In the genomic region with DNA sequence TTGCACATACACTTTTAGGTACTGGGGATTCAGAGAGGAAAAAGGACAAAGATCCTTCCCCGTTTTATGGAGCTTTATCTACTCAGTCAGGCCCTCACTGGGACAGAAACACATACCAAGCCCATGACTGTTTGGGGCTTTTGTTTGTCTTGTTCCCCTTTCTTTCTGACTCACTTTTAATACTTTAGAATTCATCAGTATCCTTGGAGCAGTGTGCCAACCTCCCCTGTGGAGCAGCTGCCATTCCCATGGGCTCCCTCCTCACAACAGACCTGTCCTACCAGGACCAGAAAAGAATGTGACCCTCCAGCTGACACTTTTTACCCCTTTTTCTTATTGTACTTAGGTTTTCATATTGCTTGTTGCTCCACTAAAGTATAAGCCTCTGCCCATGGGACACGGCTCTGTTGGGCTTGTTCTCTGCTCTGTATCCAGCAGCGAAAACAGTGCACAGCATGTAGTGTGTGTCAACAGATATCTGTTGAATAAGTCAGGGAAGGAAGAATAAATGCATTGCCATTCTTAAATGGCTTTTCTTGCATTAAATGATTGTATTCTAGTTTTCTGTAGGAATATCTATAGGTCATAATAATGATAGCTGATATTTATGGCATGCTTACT, we compare ENCODE assay signal across 12 cellular contexts.
A peak's percentile ranks its signal among the peaks of the same experiment; 100 is the strongest.
DNase-seq lines count a peak whose midpoint lies in the region; TF ChIP-seq lines count a peak whose summit lies in the region.
"Had no signal": no experiment of that assay in that cellular context is flagged by ENCODE, and none has a peak within 500 bp of the region (broad histone marks: within the 10 kb centered on the region; RNA-seq: fewer than 3 reads in every experiment).

No MANE protein-coding gene starts in this region.

- in situ Hi-C loops in astrocyte of the cerebellum (cut with HindIII; ENCODE audit: low sequenced_read_pairs): no loop called here

- peaks cover 0 to 4% (median 0%) of the 10 kb centered on the region in 4 donors for H3K4me1 ChIP-seq in esophagus muscularis mucosa

- H3K27ac Mint-ChIP-seq in progenitor cell of endocrine pancreas: no peak overlapping the region
- no peak overlapping the region for H3K27ac Mint-ChIP-seq in activated T-helper 1 cell treated with anti-CD3 and anti-CD28 coated beads, Interleukin-12 subunit alpha, Interleukin-12 subunit beta, Interleukin-2, Interleukin-4 antibody, amounts not matched to agents 30 ng/mL and 10 ng/mL and 1 ng/mL, durations not matched to agents 14 hours and 24 hours and 36 hours
- H3K27ac Mint-ChIP-seq: activated CD4-positive, alpha-beta memory T cell treated with anti-CD3 and anti-CD28 coated beads, Interleukin-2, amount 10 ng/mL, durations not matched to agents 7 days and 5 days had no signal

- CTCF ChIA-PET in AG04450 (lab: Charles Lee): interaction anchor here (1.0 kb wide), 1 partner anchor 9 kb away, joined by 3 read pairs; no protein-coding TSS in a partner anchor

- WGBS in esophagus muscularis mucosa: 73% methylated on average over 3 of the region's 3 CpGs

- TF ChIP-seq CTCF in AG04450 (IDR thresholded peaks at IDR 0.05; ENCODE audit: low read depth, low read length): no peak
- no peak for TF ChIP-seq CTCF in astrocyte of the cerebellum (IDR thresholded peaks at IDR 0.05; ENCODE audit: low read depth, low read length, missing control alignments)
- TF ChIP-seq CTCF in esophagus muscularis mucosa (IDR thresholded peaks at IDR 0.05): no peak
- TF ChIP-seq CTCF in progenitor cell of endocrine pancreas (IDR thresholded peaks at IDR 0.05; ENCODE audit: unreplicated experiment): no peak

- no peaks in the 10 kb centered on the region for H3K36me3 Mint-ChIP-seq in progenitor cell of endocrine pancreas (ENCODE audit: insufficient read depth)
- H3K36me3 Mint-ChIP-seq in activated T-helper 1 cell treated with anti-CD3 and anti-CD28 coated beads, Interleukin-12 subunit alpha, Interleukin-12 subunit beta, Interleukin-2, Interleukin-4 antibody, amounts not matched to agents 30 ng/mL and 10 ng/mL and 1 ng/mL, durations not matched to agents 14 hours and 24 hours and 36 hours (ENCODE audit: low read depth): no peaks in the 10 kb centered on the region

- intact Hi-C loops in esophagus muscularis mucosa (cut with DNase I): no loop called here
- intact Hi-C loops in activated T-helper 1 cell treated with anti-CD3 and anti-CD28 coated beads, Interleukin-12 subunit alpha, Interleukin-12 subunit beta, Interleukin-2, Interleukin-4 antibody, amounts not matched to agents 30 ng/mL and 10 ng/mL and 1 ng/mL, durations not matched to agents 14 hours and 24 hours and 36 hours (cut with micrococcal nuclease): no loop called here

- peaks cover 3% of the 10 kb centered on the region for H3K27me3 Mint-ChIP-seq in progenitor cell of endocrine pancreas
- H3K27me3 Mint-ChIP-seq in activated T-helper 1 cell treated with anti-CD3 and anti-CD28 coated beads, Interleukin-12 subunit alpha, Interleukin-12 subunit beta, Interleukin-2, Interleukin-4 antibody, amounts not matched to agents 30 ng/mL and 10 ng/mL and 1 ng/mL, durations not matched to agents 14 hours and 24 hours and 36 hours (ENCODE audit: insufficient read depth): no peaks in the 10 kb centered on the region
- H3K27me3 Mint-ChIP-seq: activated CD4-positive, alpha-beta memory T cell treated with anti-CD3 and anti-CD28 coated beads, Interleukin-2, amount 10 ng/mL, durations not matched to agents 7 days and 5 days had no signal

- POLR2A ChIA-PET in AG04450 (lab: Yijun Ruan, JAX): interaction anchor here (1.2 kb wide), 3 partner anchors 11 to 52 kb away, joined by 3 to 4 read pairs (median 4); no protein-coding TSS in a partner anchor

- DNase-seq in AG04450 (ENCODE audit: low read depth, low spot score) (peak; percentile 60), LHCN-M2 (ENCODE audit: low read depth) (peak; percentile 97), astrocyte of the cerebellum (ENCODE audit: low read depth) (peak; percentile 78), islet precursor cell (peak; percentile 87), esophagus muscularis mucosa (ENCODE audit: extremely low spot score) (no peak), progenitor cell of endocrine pancreas (ENCODE audit: low spot score, unreplicated experiment) (no peak), DMS 273 treated with DMSO at 0.1 percent for 48 hours (lab: John Stamatoyannopoulos, UW) (no peak)
- DNase-seq in activated T-helper 1 cell treated with anti-CD3 and anti-CD28 coated beads, Interleukin-12 subunit alpha, Interleukin-12 subunit beta, Interleukin-2, Interleukin-4 antibody, amounts not matched to agents 30 ng/mL and 10 ng/mL and 1 ng/mL, durations not matched to agents 14 hours and 24 hours and 36 hours (ENCODE audit: low spot score): no peak
- DNase-seq: activated CD4-positive, alpha-beta memory T cell treated with anti-CD3 and anti-CD28 coated beads, Interleukin-2, amount 10 ng/mL, durations not matched to agents 7 days and 5 days; hippocampal formation; NCI-H1436 had no signal

- H3K27me3 ChIP-seq in AG04450 (ENCODE audit: control insufficient read depth, insufficient read depth, low read length) (no peaks in the 10 kb centered on the region), esophagus muscularis mucosa (no peaks in the 10 kb centered on the region)

- no peak overlapping the region for H3K4me3 ChIP-seq in AG04450 (ENCODE audit: low read depth, low read length)
- no peak overlapping the region for H3K4me3 ChIP-seq in astrocyte of the cerebellum (ENCODE audit: low read depth, low read length)
- no peak overlapping the region for H3K4me3 ChIP-seq in esophagus muscularis mucosa

- H3K9me3 Mint-ChIP-seq in progenitor cell of endocrine pancreas (ENCODE audit: low read depth): peaks cover 3% of the 10 kb centered on the region
- H3K9me3 Mint-ChIP-seq in activated T-helper 1 cell treated with anti-CD3 and anti-CD28 coated beads, Interleukin-12 subunit alpha, Interleukin-12 subunit beta, Interleukin-2, Interleukin-4 antibody, amounts not matched to agents 30 ng/mL and 10 ng/mL and 1 ng/mL, durations not matched to agents 14 hours and 24 hours and 36 hours: no peaks in the 10 kb centered on the region
- H3K9me3 Mint-ChIP-seq: activated CD4-positive, alpha-beta memory T cell treated with anti-CD3 and anti-CD28 coated beads, Interleukin-2, amount 10 ng/mL, durations not matched to agents 7 days and 5 days; neural crest cell had no signal

- TF ChIP-seq POLR2A in esophagus muscularis mucosa (IDR thresholded peaks at IDR 0.05; ENCODE audit: low read depth): no peak

- no peaks in the 10 kb centered on the region; the same call in 1 of the 2 replicates for H3K9me3 ChIP-seq in AG04450 (ENCODE audit: control insufficient read depth, insufficient read depth, low read length)
- no peaks in the 10 kb centered on the region for H3K9me3 ChIP-seq in esophagus muscularis mucosa

- no peak overlapping the region for H3K4me3 Mint-ChIP-seq in progenitor cell of endocrine pancreas (ENCODE audit: low read depth)
- H3K4me3 Mint-ChIP-seq in activated T-helper 1 cell treated with anti-CD3 and anti-CD28 coated beads, Interleukin-12 subunit alpha, Interleukin-12 subunit beta, Interleukin-2, Interleukin-4 antibody, amounts not matched to agents 30 ng/mL and 10 ng/mL and 1 ng/mL, durations not matched to agents 14 hours and 24 hours and 36 hours: no peak overlapping the region
- H3K4me3 Mint-ChIP-seq: activated CD4-positive, alpha-beta memory T cell treated with anti-CD3 and anti-CD28 coated beads, Interleukin-2, amount 10 ng/mL, durations not matched to agents 7 days and 5 days; neural crest cell had no signal

- no peak for TF ChIP-seq EP300 in esophagus muscularis mucosa (IDR thresholded peaks at IDR 0.05)

- peaks cover 38% of the 10 kb centered on the region for H3K4me1 Mint-ChIP-seq in progenitor cell of endocrine pancreas (ENCODE audit: low read depth)
- H3K4me1 Mint-ChIP-seq in activated T-helper 1 cell treated with anti-CD3 and anti-CD28 coated beads, Interleukin-12 subunit alpha, Interleukin-12 subunit beta, Interleukin-2, Interleukin-4 antibody, amounts not matched to agents 30 ng/mL and 10 ng/mL and 1 ng/mL, durations not matched to agents 14 hours and 24 hours and 36 hours (ENCODE audit: low read depth): no peaks in the 10 kb centered on the region
- H3K4me1 Mint-ChIP-seq: activated CD4-positive, alpha-beta memory T cell treated with anti-CD3 and anti-CD28 coated beads, Interleukin-2, amount 10 ng/mL, durations not matched to agents 7 days and 5 days had no signal

- no peaks in the 10 kb centered on the region for H3K36me3 ChIP-seq in esophagus muscularis mucosa

- no peak overlapping the region for H3K27ac ChIP-seq in AG04450 (ENCODE audit: low read depth, low read length)
- H3K27ac ChIP-seq in esophagus muscularis mucosa (replicated peaks in 1 of 4): no peak overlapping the region

Comparison
In these comparisons a context has a peak if more than half of its experiments do, and no peak if none do; other contexts are left out.
1. DNase-seq: peak in AG04450 (single experiment), LHCN-M2 (single experiment), astrocyte of the cerebellum (single experiment) and islet precursor cell (single experiment); none in esophagus muscularis mucosa (single experiment), progenitor cell of endocrine pancreas (single experiment), activated T-helper 1 cell treated with anti-CD3 and anti-CD28 coated beads, Interleukin-12 subunit alpha, Interleukin-12 subunit beta, Interleukin-2, Interleukin-4 antibody, amounts not matched to agents 30 ng/mL and 10 ng/mL and 1 ng/mL, durations not matched to agents 14 hours and 24 hours and 36 hours (single experiment) and DMS 273 treated with DMSO at 0.1 percent for 48 hours (single experiment).